18 cellular contexts compared by ENCODE assay signal in the genomic region with DNA sequence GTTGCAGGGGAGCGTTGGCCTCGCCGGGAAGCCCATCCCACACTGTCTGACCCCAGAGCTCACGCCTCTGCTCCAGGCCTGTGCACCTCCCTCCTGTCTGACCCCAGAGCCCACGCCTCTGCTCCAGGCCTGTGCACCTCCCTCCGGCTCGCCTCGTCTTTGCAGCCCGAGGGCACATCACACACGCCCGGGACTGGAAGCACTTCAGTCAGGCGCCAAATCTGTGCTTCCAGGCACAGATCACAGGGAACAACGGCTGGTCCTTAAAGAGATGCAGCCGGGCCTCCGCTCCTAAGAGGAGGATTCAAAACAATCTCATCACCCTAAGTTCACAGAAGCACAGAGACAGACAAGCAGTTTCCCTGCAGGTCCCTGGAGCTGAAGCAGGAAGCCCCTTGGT.
DNase-seq lines count a peak whose midpoint lies in the region; TF ChIP-seq lines count a peak whose summit lies in the region.
"Had no signal": no experiment of that assay in that cellular context is flagged by ENCODE, and none has a peak within 500 bp of the region (broad histone marks: within the 10 kb centered on the region; RNA-seq: fewer than 3 reads in every experiment).

No MANE protein-coding gene starts in this region.

- H3K27ac ChIP-seq in endodermal cell (ENCODE audit: low read depth, low read length), result peak overlapping the region; percentile 94
- H3K27ac ChIP-seq: neutrophil had no signal

- H3K9me3 Mint-ChIP-seq in endodermal cell, result no peaks in the 10 kb centered on the region
- no peaks in the 10 kb centered on the region for H3K9me3 Mint-ChIP-seq in nephron progenitor cell
- H3K9me3 Mint-ChIP-seq: CD8-positive, alpha-beta T cell had no signal

- H3K27ac Mint-ChIP-seq in endodermal cell (peak overlapping the region; percentile 58), nephron progenitor cell (peak overlapping the region; percentile 95)
- H3K27ac Mint-ChIP-seq: CD8-positive, alpha-beta T cell had no signal

- H3K9ac ChIP-seq in NT2/D1 (ENCODE audit: insufficient read length, low read depth) (peak overlapping the region; percentile 61), endodermal cell (ENCODE audit: extremely low read depth, low read length, poor library complexity, severe bottlenecking) (no peak overlapping the region)

- DNase-seq in Ammon's horn (ENCODE audit: low spot score), result peak; percentile 49
- DNase-seq in NT2/D1 (ENCODE audit: low read depth, low spot score), result no peak
- DNase-seq in endodermal cell, result no peak
- peak; percentile 62 for DNase-seq in nephron progenitor cell
- DNase-seq in DMS53 (lab: John Stamatoyannopoulos, UW), result no peak
- no peak for DNase-seq in NCI-H2171 treated with DMSO at 0.1 percent for 48 hours (lab: John Stamatoyannopoulos, UW)
- DNase-seq in GOT3 (lab: John Stamatoyannopoulos, UW), result no peak
- DNase-seq in DMS 273 treated with DMSO at 0.1 percent for 48 hours (lab: John Stamatoyannopoulos, UW), result no peak
- DNase-seq: ACHN; activated CD8-positive, alpha-beta memory T cell treated with anti-CD3 and anti-CD28 coated beads for 24 hours; activated gamma-delta T cell treated with Interleukin-2 at 50 U/mL for 16 hours; CD8-positive, alpha-beta T cell; effector memory CD4-positive, alpha-beta T cell; EL; NCI-H187; NCI-H526 treated with DMSO at 0.1 percent for 48 hours had no signal

- H3K36me3 Mint-ChIP-seq in endodermal cell (ENCODE audit: low read depth) (no peaks in the 10 kb centered on the region), nephron progenitor cell (ENCODE audit: low read depth) (peaks cover 5% of the 10 kb centered on the region)

- peaks cover 2% of the 10 kb centered on the region for H3K4me1 Mint-ChIP-seq in endodermal cell
- H3K4me1 Mint-ChIP-seq in nephron progenitor cell, result peaks cover 45% of the 10 kb centered on the region

- no peak overlapping the region for H3K4me3 Mint-ChIP-seq in endodermal cell
- peak overlapping the region; percentile 14 for H3K4me3 Mint-ChIP-seq in nephron progenitor cell
- H3K4me3 Mint-ChIP-seq: CD8-positive, alpha-beta T cell had no signal

- peaks cover 21% of the 10 kb centered on the region for H3K4me1 ChIP-seq in NT2/D1 (ENCODE audit: insufficient read depth, insufficient read length)
- H3K4me1 ChIP-seq in endodermal cell (ENCODE audit: control insufficient read depth, insufficient read depth, low read length), result peaks cover 4% of the 10 kb centered on the region

- peaks cover 32% of the 10 kb centered on the region for H3K36me3 ChIP-seq in NT2/D1 (ENCODE audit: insufficient read depth, insufficient read length, low read length)
- peaks cover 5% of the 10 kb centered on the region for H3K36me3 ChIP-seq in endodermal cell (ENCODE audit: control insufficient read depth, insufficient read depth, low read length)

- WGBS in endodermal cell (ENCODE audit: insufficient coverage in 1 of 2, insufficient read length in 1 of 2), 2 experiments, result 75 to 87% methylated on average over 12 to 15 of the region's 15 CpGs

- TF ChIP-seq CTCF in endodermal cell (conservative IDR thresholded peaks at IDR 0.05), result no peak
- no peak for TF ChIP-seq CTCF in nephron progenitor cell (IDR thresholded peaks at IDR 0.05)

- H3K4me3 ChIP-seq in NT2/D1 (ENCODE audit: insufficient read length, low read depth) (no peak overlapping the region), endodermal cell (ENCODE audit: low read length) (no peak overlapping the region)
- H3K4me3 ChIP-seq: lung had no signal

- H3K27me3 Mint-ChIP-seq in endodermal cell (ENCODE audit: insufficient read depth) (no peaks in the 10 kb centered on the region), nephron progenitor cell (ENCODE audit: low read depth, poor library complexity) (no peaks in the 10 kb centered on the region)

- H3K27me3 ChIP-seq in NT2/D1 (ENCODE audit: insufficient read depth, insufficient read length), result no peaks in the 10 kb centered on the region
- no peaks in the 10 kb centered on the region for H3K27me3 ChIP-seq in endodermal cell (ENCODE audit: control insufficient read depth, insufficient read depth, low read length, poor library complexity, severe bottlenecking)
- H3K27me3 ChIP-seq: neutrophil had no signal

- H3K9me3 ChIP-seq in NT2/D1 (ENCODE audit: insufficient read depth, low read length) (no peaks in the 10 kb centered on the region), endodermal cell (ENCODE audit: control insufficient read depth, low read length) (no peaks in the 10 kb centered on the region)
- H3K9me3 ChIP-seq: neutrophil had no signal

Comparison
In these comparisons a context has a peak if more than half of its experiments do, and no peak if none do; other contexts are left out.
1. DNase-seq: peak in Ammon's horn (single experiment) and nephron progenitor cell (single experiment); none in NT2/D1 (single experiment), endodermal cell (single experiment), DMS53 (single experiment), NCI-H2171 treated with DMSO at 0.1 percent for 48 hours (single experiment), GOT3 (single experiment) and DMS 273 treated with DMSO at 0.1 percent for 48 hours (single experiment).